ENCODE assay signal across 11 cellular contexts in the genomic region with DNA sequence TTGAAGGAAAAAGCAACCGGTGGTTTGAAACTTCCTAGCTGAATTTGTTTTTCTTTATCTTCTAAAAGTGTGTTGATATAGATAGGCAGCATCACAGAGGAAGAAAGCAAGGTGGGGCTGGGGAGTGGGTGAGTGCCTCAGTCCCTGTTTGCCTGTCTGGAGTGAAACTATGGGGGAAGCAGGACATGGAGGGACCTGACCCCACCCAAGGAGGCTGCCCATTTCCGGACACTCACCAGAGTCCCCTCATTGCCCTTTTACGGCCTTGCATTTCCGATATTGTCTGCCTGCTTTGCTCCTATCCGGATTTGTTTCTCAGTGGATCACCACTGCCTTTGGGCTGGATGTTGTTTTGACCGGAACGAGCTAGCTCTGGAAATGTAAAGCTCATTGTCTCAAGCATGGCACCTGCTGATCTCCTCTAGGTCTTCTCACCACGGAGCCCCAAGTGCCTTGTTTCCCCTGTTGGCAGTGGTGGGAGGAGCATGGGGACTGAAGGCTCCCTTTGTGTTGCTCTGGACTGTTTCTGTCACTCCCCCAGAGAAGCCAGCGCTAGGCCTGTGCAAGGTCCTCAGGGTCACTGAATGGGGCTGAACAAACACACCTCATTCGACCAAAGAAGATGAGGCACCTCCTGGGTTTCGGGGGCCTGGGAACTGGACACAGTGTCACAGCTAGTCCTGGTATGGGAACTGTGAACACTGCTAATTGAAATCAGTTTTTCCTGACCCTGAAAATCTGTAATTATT. TPM values are rescaled to one million over a fixed set of nuclear protein-coding genes. Genes with fewer than 3 reads are reported as not detected.
A peak's percentile ranks its signal among the peaks of the same experiment; 100 is the strongest.
DNase-seq lines count a peak whose midpoint lies in the region; ATAC-seq and TF ChIP-seq lines count a peak whose summit lies in the region.
"Had no signal": no experiment of that assay in that cellular context is flagged by ENCODE, and none has a peak within 500 bp of the region (broad histone marks: within the 10 kb centered on the region; RNA-seq: fewer than 3 reads in every experiment).

No MANE protein-coding gene starts in this region.

- peaks cover 0 to 3% (median 0%) of the 10 kb centered on the region in 4 donors for H3K4me1 ChIP-seq in upper lobe of left lung
- no peaks in the 10 kb centered on the region for H3K4me1 ChIP-seq in effector memory CD4-positive, alpha-beta T cell (ENCODE audit: control insufficient read depth, insufficient read depth, low read length, poor library complexity, severe bottlenecking)

- H3K36me3 ChIP-seq in upper lobe of left lung = no peaks in the 10 kb centered on the region
- H3K36me3 ChIP-seq in effector memory CD4-positive, alpha-beta T cell (ENCODE audit: control insufficient read depth, insufficient read depth, low read length) = no peaks in the 10 kb centered on the region

- H3K4me3 ChIP-seq in upper lobe of left lung = no peak overlapping the region
- no peak overlapping the region for H3K4me3 ChIP-seq in effector memory CD4-positive, alpha-beta T cell (ENCODE audit: insufficient read depth, low read depth, low read length, poor library complexity, severe bottlenecking)

- no peaks in the 10 kb centered on the region for H3K27me3 ChIP-seq in upper lobe of left lung
- no peaks in the 10 kb centered on the region for H3K27me3 ChIP-seq in effector memory CD4-positive, alpha-beta T cell (replicated peaks; ENCODE audit: control insufficient read depth, insufficient read depth, low read length, poor library complexity, severe bottlenecking)

- peak; percentile 21 for DNase-seq in NCI-H82 (lab: John Stamatoyannopoulos, UW)
- DNase-seq in NCI-H82 treated with DMSO at 0.1 percent for 48 hours (lab: John Stamatoyannopoulos, UW; ENCODE audit: unreplicated experiment) = no peak
- DNase-seq in lung microvascular endothelial cell (ENCODE audit: low read depth in 2 of 2) = peak; percentile 36 to 57
- DNase-seq in upper lobe of left lung = no peak
- no peak for DNase-seq in effector memory CD4-positive, alpha-beta T cell
- DNase-seq: activated CD4-positive, alpha-beta T cell treated with anti-CD3 and anti-CD28 coated beads for 4 hours; activated naive CD4-positive, alpha-beta T cell treated with anti-CD3 and anti-CD28 coated beads for 36 hours; SHP77 had no signal

- no peak for TF ChIP-seq EP300 in upper lobe of left lung (IDR thresholded peaks at IDR 0.05)

- H3K27ac ChIP-seq in cingulate gyrus (ENCODE audit: low read depth, low read length) (peak overlapping the region; percentile 87), upper lobe of left lung (peak overlapping the region in 3 of 4 donors; percentile 28 to 67 (median 53))
- no peak overlapping the region for H3K27ac ChIP-seq in effector memory CD4-positive, alpha-beta T cell (ENCODE audit: insufficient read depth, low read length, poor library complexity, severe bottlenecking)

- WGBS in upper lobe of left lung, 2 donors = 59 to 77% methylated on average over 9 to 11 of the region's 11 CpGs

- H3K9me3 ChIP-seq in upper lobe of left lung = no peaks in the 10 kb centered on the region
- H3K9me3 ChIP-seq in effector memory CD4-positive, alpha-beta T cell (ENCODE audit: control insufficient read depth, low read length) = no peaks in the 10 kb centered on the region

- TF ChIP-seq POLR2A in upper lobe of left lung (IDR thresholded peaks at IDR 0.05) = no peak

- no peak for TF ChIP-seq CTCF in upper lobe of left lung (IDR thresholded peaks at IDR 0.05)

- no peak for ATAC-seq in upper lobe of left lung (ENCODE audit: low FRiP score in 2 of 2)
- ATAC-seq in HG03565 (IDR thresholded peaks at IDR 0.05; ENCODE audit: unreplicated experiment) = no peak
- no peak for ATAC-seq in HG03280 (IDR thresholded peaks at IDR 0.05; ENCODE audit: unreplicated experiment)

RNA-seq across cellular contexts. Expression of gene CLDN11, which starts 7.0 kb away (rescaled TPM):
- 27.6 and 144 TPM in 2 replicates for total RNA-seq in lung microvascular endothelial cell
- total RNA-seq in upper lobe of left lung = 10 to 100 TPM in 1 of 6 donors, 1 to 10 TPM in 5; 2.1 to 17.1 (median 6.0) TPM
- total RNA-seq: activated naive CD4-positive, alpha-beta T cell treated with anti-CD3 and anti-CD28 coated beads for 36 hours had no signal

Comparison
In these comparisons a context has a peak if more than half of its experiments do, and no peak if none do; other contexts are left out.
1. DNase-seq: peak in NCI-H82 (single experiment) and lung microvascular endothelial cell (2 of 2); none in NCI-H82 treated with DMSO at 0.1 percent for 48 hours (single experiment), upper lobe of left lung (0 of 2) and effector memory CD4-positive, alpha-beta T cell (0 of 3).